Comparison of ENCODE assay signal across 15 cellular contexts in genomic region chr11:21963013-21963412, GRCh38.
"Had no signal": no experiment of that assay in that cellular context is flagged by ENCODE, and none has a peak within 500 bp of the region (broad histone marks: within the 10 kb centered on the region; RNA-seq: fewer than 3 reads in every experiment).

No MANE protein-coding gene starts in this region.

- H3K27ac ChIP-seq: gastrocnemius medialis, left lung, upper lobe of right lung had no signal

- H3K27me3 ChIP-seq: gastrocnemius medialis, left lung, upper lobe of right lung had no signal

- H3K36me3 ChIP-seq: gastrocnemius medialis, left lung, upper lobe of right lung had no signal

- ATAC-seq: esophagus mucosa; gastrocnemius medialis; left lung; stimulated activated naive B cell treated with anti-CD40 and anti-IgM and Interleukin-4, amounts not matched to agents 10 μg/mL and 1 μg/mL and 100 μg/mL, for 72 hours; upper lobe of right lung had no signal

- H3K4me3 ChIP-seq: gastrocnemius medialis, left lung, upper lobe of right lung had no signal

- DNase-seq: activated CD4-positive, alpha-beta T cell treated with anti-CD3 and anti-CD28 coated beads, Interleukin-2, amount 50 U/mL, for 4 hours; activated gamma-delta T cell; cerebellar nuclear complex; effector CD8-positive, alpha-beta T cell; gastrocnemius medialis; head of caudate nucleus; kidney; left lung; mammary epithelial cell; occipital lobe; posterior cingulate gyrus; retina; stimulated activated naive B cell treated with anti-CD40 and anti-IgM and Interleukin-4, amounts not matched to agents 10 μg/mL and 1 μg/mL and 100 μg/mL, for 72 hours; upper lobe of right lung had no signal

- H3K4me1 ChIP-seq: gastrocnemius medialis, left lung, upper lobe of right lung had no signal
